Comparison of ENCODE assay signal across 18 cellular contexts in genomic region chr6:70110128-70111022, GRCh38.
DNase-seq lines count a peak whose midpoint lies in the region; ATAC-seq, FAIRE-seq and TF ChIP-seq lines count a peak whose summit lies in the region.
"Had no signal": no experiment of that assay in that cellular context is flagged by ENCODE, and none has a peak within 500 bp of the region (broad histone marks: within the 10 kb centered on the region; RNA-seq: fewer than 3 reads in every experiment).

No MANE protein-coding gene starts in this region.

- H3K9ac ChIP-seq in GM23248, result no peak overlapping the region

- in situ Hi-C loops in GM23248 (cut with MboI), result no loop called here

- no peak for ATAC-seq in sciatic nerve
- ATAC-seq: naive thymus-derived CD8-positive, alpha-beta T cell; right cardiac atrium had no signal

- WGBS in GM23248 (ENCODE audit: low coverage in 1 of 2, low lambda C conversion rate in 2 of 2, missing lambda C conversion rate in 2 of 2), 2 experiments, result 21 to 24% methylated on average over 2 of the region's 2 CpGs
- 69 to 80% methylated on average over 2 of the region's 2 CpGs for WGBS in testis, 2 donors

- H3K9me3 ChIP-seq in GM23248 (ENCODE audit: low read depth), result no peaks in the 10 kb centered on the region
- H3K9me3 ChIP-seq in testis, result no peaks in the 10 kb centered on the region
- H3K9me3 ChIP-seq: Peyer's patch had no signal

- TF ChIP-seq CTCF in testis (IDR thresholded peaks at IDR 0.05), result no peak

- 0 out of 2 replicates have a peak, but pooled peaks cover 7% of the 10 kb centered on the region for H3F3A ChIP-seq in GM23248 (ENCODE audit: insufficient read depth)

- H3K4me3 ChIP-seq in GM23248, result no peak overlapping the region
- no peak overlapping the region for H3K4me3 ChIP-seq in testis
- H3K4me3 ChIP-seq: Peyer's patch had no signal

- TF ChIP-seq POLR2A in GM12891 (IDR thresholded peaks at IDR 0.05; ENCODE audit: low read depth, low read length) (no peak), testis (IDR thresholded peaks at IDR 0.05) (no peak)

- 0 out of 2 replicates have a peak, but pooled peaks cover 7% of the 10 kb centered on the region for H3K27me3 ChIP-seq in GM23248 (replicated peaks; ENCODE audit: insufficient read depth)
- H3K27me3 ChIP-seq in testis, result no peaks in the 10 kb centered on the region
- H3K27me3 ChIP-seq: Peyer's patch had no signal

- no peak overlapping the region for H2AFZ ChIP-seq in GM23248

- peaks cover 12% of the 10 kb centered on the region for H3K4me1 ChIP-seq in GM23248 (ENCODE audit: insufficient read depth)
- H3K4me1 ChIP-seq in testis, result peaks cover 7% of the 10 kb centered on the region
- H3K4me1 ChIP-seq: Peyer's patch had no signal

- H3K27ac ChIP-seq in GM23248 (no peak overlapping the region), testis (no peak overlapping the region)
- H3K27ac ChIP-seq: Peyer's patch had no signal

- DNase-seq in GM12891 (ENCODE audit: insufficient read length, low spot score) (no peak), GM23248 (peak; percentile 64), LHCN-M2 (ENCODE audit: low read depth) (peak; percentile 83), hepatic stellate cell (ENCODE audit: low spot score) (peak; percentile 8), testis (no peak), sciatic nerve (ENCODE audit: low spot score) (no peak), NCI-H345 treated with DMSO at 0.1 percent for 48 hours (lab: John Stamatoyannopoulos, UW; ENCODE audit: unreplicated experiment) (no peak), NCI-H2081 (lab: John Stamatoyannopoulos, UW) (no peak)
- DNase-seq: activated CD4-positive, alpha-beta memory T cell treated with anti-CD3 and anti-CD28 coated beads, Interleukin-2, amount 10 ng/mL, durations not matched to agents 7 days and 5 days; activated effector memory CD4-positive, alpha-beta T cell treated with Interleukin-2 at 50 U/mL for 16 hours; AML-193; glutamatergic neuron; naive thymus-derived CD8-positive, alpha-beta T cell; NCI-H226; Peyer's patch; right cardiac atrium; T-helper 9 cell had no signal

- no peaks in the 10 kb centered on the region for H3K9me2 ChIP-seq in GM23248 (ENCODE audit: insufficient read depth)

- intact Hi-C loops in testis (cut with DNase I; ENCODE audit: low total_unique reads), result no loop called here
- intact Hi-C loops in sciatic nerve (cut with DNase I), result no loop called here

- H3K36me3 ChIP-seq in GM23248 (ENCODE audit: low read depth) (no peaks in the 10 kb centered on the region), testis (ENCODE audit: low read depth, missing control alignments) (no peaks in the 10 kb centered on the region)
- H3K36me3 ChIP-seq: Peyer's patch had no signal

- peak; percentile 61 for FAIRE-seq in GM12891 (lab: Jason Lieb, UNC)
- FAIRE-seq: bronchial epithelial cell had no signal

- H3K4me2 ChIP-seq in GM23248 (ENCODE audit: unreplicated experiment), result peak overlapping the region; percentile 35

- no peaks in the 10 kb centered on the region for H3K79me2 ChIP-seq in GM23248 (ENCODE audit: insufficient read depth)

- no peaks in the 10 kb centered on the region for H4K20me1 ChIP-seq in GM23248 (ENCODE audit: insufficient read depth)

TF ChIP-seq in GM12891, 5 proteins besides CTCF, POLR2A, EP300 and RAD21:
- TF ChIP-seq POU2F2 (IDR thresholded peaks at IDR 0.05; ENCODE audit: low read depth, low read length) (no peak), POLR2AphosphoS5 (IDR thresholded peaks at IDR 0.05; ENCODE audit: low read depth, low read length) (no peak), SPI1 (IDR thresholded peaks at IDR 0.05; ENCODE audit: low read depth, low read length) (no peak), PAX5 (IDR thresholded peaks at IDR 0.05; ENCODE audit: insufficient read depth, low read length, severe bottlenecking) (no peak)

Comparison
In these comparisons a context has a peak if more than half of its experiments do, and no peak if none do; other contexts are left out.
1. DNase-seq: peak in GM23248 (single experiment), LHCN-M2 (single experiment) and hepatic stellate cell (single experiment); none in GM12891 (single experiment), testis (single experiment), sciatic nerve (single experiment), NCI-H345 treated with DMSO at 0.1 percent for 48 hours (single experiment) and NCI-H2081 (0 of 2).